ENCODE assay signal across 26 cellular contexts in genomic region chr1:90562892-90563291, GRCh38.
"Had no signal": no experiment of that assay in that cellular context is flagged by ENCODE, and none has a peak within 500 bp of the region (broad histone marks: within the 10 kb centered on the region; RNA-seq: fewer than 3 reads in every experiment).

No MANE protein-coding gene starts in this region.

- ATAC-seq: stimulated activated effector memory CD8-positive, alpha-beta T cell treated with anti-CD3 and anti-CD28 coated beads, Interleukin-12 subunit alpha, Interleukin-12 subunit beta, amount 100 ng/mL, for 72 hours; stimulated activated memory B cell treated with anti-CD40 and anti-IgM and Interleukin-4, amounts not matched to agents 10 μg/mL and 1 μg/mL and 100 μg/mL, for 72 hours; stimulated activated naive B cell treated with anti-CD40 and anti-IgM and Interleukin-4, amounts not matched to agents 10 μg/mL and 1 μg/mL and 100 μg/mL, for 72 hours; stimulated activated naive CD8-positive, alpha-beta T cell treated with anti-CD3 and anti-CD28 coated beads, Interleukin-15, amount 100 ng/mL, for 72 hours; stimulated activated naive CD8-positive, alpha-beta T cell treated with anti-CD3 and anti-CD28 coated beads, Interleukin-15, Interleukin-2, amounts not matched to agents 100 U/mL and 50 U/mL, for 24 hours; upper lobe of right lung had no signal

- H3K36me3 ChIP-seq: stomach, suprapubic skin, thoracic aorta, thyroid gland, tibial artery, tibial nerve, transverse colon, upper lobe of left lung, upper lobe of right lung, uterus, vagina had no signal

- H3K27me3 ChIP-seq: stomach, testis, thyroid gland, tibial artery, tibial nerve, transverse colon, upper lobe of left lung, upper lobe of right lung, uterus, vagina had no signal

- H3K4me1 ChIP-seq: stomach, suprapubic skin, testis, thyroid gland, tibial nerve, transverse colon, upper lobe of left lung, upper lobe of right lung, uterus, vagina had no signal

- H3K4me3 ChIP-seq: stomach, suprapubic skin, testis, thoracic aorta, thyroid gland, tibial artery, tibial nerve, transverse colon, upper lobe of left lung, upper lobe of right lung, uterus, vagina had no signal

- DNase-seq: stimulated activated CD4-positive, alpha-beta T cell treated with anti-CD3 and anti-CD28 coated beads, Interleukin-2, amount 100 ng/mL, for 48 hours; stimulated activated CD4-positive, alpha-beta T cell treated with anti-CD3 and anti-CD28 coated beads, Interleukin-4, amount 100 ng/mL, for 1 hour; stimulated activated CD4-positive, alpha-beta T cell treated with anti-CD3 and anti-CD28 coated beads, Interleukin-4, amount 100 ng/mL, for 24 hours; stimulated activated CD4-positive, alpha-beta T cell treated with anti-CD3 and anti-CD28 coated beads, Interleukin-4, amount 100 ng/mL, for 4 hours; stimulated activated CD8-positive, alpha-beta memory T cell treated with anti-CD3 and anti-CD28 coated beads, Interleukin-4, amount 100 ng/mL, for 48 hours; stimulated activated naive B cell treated with anti-CD40 and anti-IgM and Interleukin-4, amounts not matched to agents 10 μg/mL and 1 μg/mL and 100 μg/mL, for 72 hours; stimulated activated naive CD4-positive, alpha-beta T cell; stimulated activated naive CD4-positive, alpha-beta T cell treated with Interleukin-2 at 50 U/mL for 16 hours; stimulated activated naive CD8-positive, alpha-beta T cell treated with anti-CD3 and anti-CD28 coated beads, Interleukin-15, amount 100 ng/mL, for 72 hours; stimulated activated naive CD8-positive, alpha-beta T cell treated with anti-CD3 and anti-CD28 coated beads, Interleukin-15, Interleukin-2, amounts not matched to agents 100 U/mL and 50 U/mL, for 24 hours; stomach; substantia nigra; testis; thyroid gland; tibial artery; transverse colon; trophoblast cell; upper lobe of left lung; upper lobe of right lung; uterus had no signal

- H3K9me3 ChIP-seq: stomach, suprapubic skin, testis, thoracic aorta, thyroid gland, tibial artery, tibial nerve, transverse colon, upper lobe of left lung, upper lobe of right lung, uterus, vagina had no signal

- H3K27ac ChIP-seq: stomach, suprapubic skin, testis, thoracic aorta, thyroid gland, tibial artery, tibial nerve, transverse colon, upper lobe of left lung, upper lobe of right lung, uterus, vagina had no signal
